15 cellular contexts compared by ENCODE assay signal in the genomic region with DNA sequence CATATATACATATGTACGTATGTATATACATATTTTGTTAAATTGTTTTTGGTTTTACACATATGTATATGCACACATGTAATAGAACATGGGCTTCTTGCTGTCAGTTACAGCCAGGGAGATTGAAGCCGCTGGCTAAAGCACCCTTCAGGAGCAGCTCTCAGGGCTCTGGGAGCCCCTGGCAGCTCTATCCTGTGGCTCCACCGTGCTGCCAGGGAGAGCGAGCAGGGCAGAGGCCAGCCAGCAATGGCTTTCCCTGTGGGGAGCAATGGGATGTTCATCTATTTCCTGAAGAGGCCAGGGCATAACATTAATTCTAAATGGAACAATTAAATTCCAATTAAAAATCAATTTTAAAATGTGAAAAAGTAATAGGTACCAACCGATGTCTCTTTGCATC.
"Had no signal": no experiment of that assay in that cellular context is flagged by ENCODE, and none has a peak within 500 bp of the region (broad histone marks: within the 10 kb centered on the region; RNA-seq: fewer than 3 reads in every experiment).

No MANE protein-coding gene starts in this region.

- H3K27me3 ChIP-seq: tibial artery had no signal

- H3K36me3 ChIP-seq: esophagus muscularis mucosa, gastroesophageal sphincter, tibial artery had no signal

- H3K27ac ChIP-seq: epithelial cell of prostate, esophagus muscularis mucosa, gastroesophageal sphincter, psoas muscle, tibial artery had no signal

- H3K4me1 ChIP-seq: gastroesophageal sphincter had no signal

- ATAC-seq: effector memory CD8-positive, alpha-beta T cell had no signal

- DNase-seq: effector memory CD8-positive, alpha-beta T cell; glutamatergic neuron; islet precursor cell; left ventricle myocardium superior; mesendoderm; naive B cell; nephron progenitor cell; retina; stimulated activated CD4-positive, alpha-beta T cell treated with anti-CD3 and anti-CD28 coated beads, Interleukin-2, amount 100 ng/mL, for 24 hours; stimulated activated naive CD4-positive, alpha-beta T cell treated with Interleukin-2 at 50 U/mL for 16 hours had no signal

- H3K4me3 ChIP-seq: esophagus muscularis mucosa, gastroesophageal sphincter, psoas muscle, tibial artery had no signal

- H3K9me3 ChIP-seq: gastroesophageal sphincter, psoas muscle, tibial artery had no signal
